ENCODE assay signal across 1 cellular context in the genomic region with DNA sequence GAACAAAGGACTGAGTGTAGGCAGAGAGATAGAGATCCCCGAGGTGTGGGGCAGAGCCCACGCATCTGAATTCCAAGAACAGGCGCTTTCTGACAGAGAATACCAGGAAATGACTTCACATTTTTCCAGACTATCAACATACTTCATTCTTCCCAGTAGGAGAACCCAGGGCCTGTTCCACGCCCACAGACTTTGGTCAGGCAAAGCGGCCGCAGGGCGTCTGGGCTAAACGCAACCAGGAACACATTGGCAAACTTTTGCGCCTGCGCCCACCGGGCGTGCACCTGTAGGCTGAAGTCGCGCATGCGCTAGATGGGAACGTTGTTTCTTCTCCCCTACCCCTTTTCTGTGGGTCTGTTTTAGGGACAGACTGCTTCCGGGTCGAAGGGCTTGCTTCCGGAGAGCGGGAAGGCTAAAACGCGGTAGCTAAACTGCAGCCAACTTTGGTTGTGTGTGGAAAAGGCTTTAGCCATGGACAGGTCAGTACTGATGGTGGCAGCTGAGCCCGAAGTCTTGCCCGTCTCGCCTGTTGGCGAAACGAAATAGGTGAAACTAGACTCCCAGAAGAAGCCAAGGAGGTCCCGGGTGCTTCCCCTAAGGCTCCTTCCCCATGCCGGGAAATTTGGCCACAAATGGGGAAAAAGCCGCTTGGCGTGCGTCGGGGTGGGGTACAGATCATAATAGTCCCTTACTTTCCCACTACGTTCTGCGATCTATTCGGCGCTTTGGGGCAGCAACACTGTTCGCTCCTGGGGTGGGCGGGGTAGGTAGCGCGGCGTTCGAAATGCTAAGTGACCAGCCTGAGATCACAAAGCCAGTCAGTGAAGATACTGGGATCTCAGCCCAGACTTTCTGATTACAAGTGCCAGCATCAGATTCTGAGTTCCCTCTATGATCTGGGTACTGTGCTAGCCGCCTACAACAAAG.
TF ChIP-seq lines count a peak whose summit lies in the region.

Gene NUP107, plus strand, starts transcription at position 384 of the 927 bp plus-strand sequence. Its CDS starts 88 bp downstream, at position 472.

TF ChIP-seq in HEK293, 187 proteins besides CTCF, POLR2A, EP300 and RAD21 (continued from another document and continues in another):
- TF ChIP-seq ZNF280D (tag by site-specific recombination; IDR thresholded peaks at IDR 0.05) (no peak), ZNF658 (tag by site-specific recombination; IDR thresholded peaks at IDR 0.05) (no peak), OVOL3 (tag by site-specific recombination; IDR thresholded peaks at IDR 0.05) (peak; percentile 60; the same call in 1 of the 2 replicates), ZNF768 (tag by site-specific recombination; IDR thresholded peaks at IDR 0.05) (no peak), ZNF2 (tag by site-specific recombination; IDR thresholded peaks at IDR 0.05) (peak; percentile 77; the same call in 1 of the 2 replicates), ZNF585B (tag by site-specific recombination; IDR thresholded peaks at IDR 0.05) (no peak), ZBTB7A (tag by site-specific recombination; IDR thresholded peaks at IDR 0.05; ENCODE audit: low read depth) (no peak), ZNF791 (tag by site-specific recombination; IDR thresholded peaks at IDR 0.05) (no peak), KLF7 (tag by site-specific recombination; IDR thresholded peaks at IDR 0.05; ENCODE audit: borderline replicate concordance) (0 out of 2 replicates have a peak, but pooled peaks have one; percentile 20), PRDM2 (tag by site-specific recombination; IDR thresholded peaks at IDR 0.05; ENCODE audit: borderline replicate concordance) (no peak), EGR2 (tag by site-specific recombination; IDR thresholded peaks at IDR 0.05; ENCODE audit: low read depth) (peak; percentile 92), REPIN1 (tag by site-specific recombination; IDR thresholded peaks at IDR 0.05; ENCODE audit: low read depth) (no peak), ZNF248 (tag by site-specific recombination; IDR thresholded peaks at IDR 0.05) (no peak), ZNF398 (tag by site-specific recombination; IDR thresholded peaks at IDR 0.05) (no peak), ZNF423 (tag by site-specific recombination; IDR thresholded peaks at IDR 0.05) (no peak), ZNF311 (tag by site-specific recombination; IDR thresholded peaks at IDR 0.05; ENCODE audit: borderline replicate concordance) (no peak), FEZF1 (tag by site-specific recombination; IDR thresholded peaks at IDR 0.05) (no peak), HOXA7 (CRISPR knock-in tag; IDR thresholded peaks at IDR 0.05; ENCODE audit: borderline replicate concordance) (no peak), ZNF626 (tag by site-specific recombination; IDR thresholded peaks at IDR 0.05) (no peak), ZFP3 (tag by site-specific recombination; IDR thresholded peaks at IDR 0.05; ENCODE audit: low read depth) (no peak), YY2 (tag by site-specific recombination; IDR thresholded peaks at IDR 0.05) (peak; percentile 71), ZNF416 (tag by site-specific recombination; IDR thresholded peaks at IDR 0.05) (no peak), ZNF155 (tag by site-specific recombination; IDR thresholded peaks at IDR 0.05) (no peak), ZFHX2 (tag by site-specific recombination; conservative IDR thresholded peaks at IDR 0.05) (peak; percentile 95), ZNF785 (tag by site-specific recombination; IDR thresholded peaks at IDR 0.05) (no peak), ZNF707 (tag by site-specific recombination; IDR thresholded peaks at IDR 0.05) (no peak), ZNF521 (tag by site-specific recombination; IDR thresholded peaks at IDR 0.05) (no peak), ZNF549 (tag by site-specific recombination; IDR thresholded peaks at IDR 0.05) (no peak), ZNF335 (tag by site-specific recombination; conservative IDR thresholded peaks at IDR 0.05) (peak; percentile 81), ZNF830 (tag by site-specific recombination; IDR thresholded peaks at IDR 0.05; ENCODE audit: low read depth) (no peak), ZNF677 (tag by site-specific recombination; IDR thresholded peaks at IDR 0.05) (no peak), KLF1 (tag by site-specific recombination; IDR thresholded peaks at IDR 0.05) (peak; percentile 67), ZNF701 (tag by site-specific recombination; IDR thresholded peaks at IDR 0.05) (no peak), ZNF341 (tag by site-specific recombination; IDR thresholded peaks at IDR 0.05; ENCODE audit: low read depth) (no peak), ZNF629 (tag by site-specific recombination; IDR thresholded peaks at IDR 0.05) (peak; percentile 91), BCL11A (tag by site-specific recombination; IDR thresholded peaks at IDR 0.05; ENCODE audit: low read depth) (no peak), ZNF274 (IDR thresholded peaks at IDR 0.05; ENCODE audit: low read length) (no peak), ZNF274 (tag by site-specific recombination; IDR thresholded peaks at IDR 0.05; ENCODE audit: borderline replicate concordance) (no peak), ZNF114 (tag by site-specific recombination; IDR thresholded peaks at IDR 0.05) (no peak), PRDM1 (tag by site-specific recombination; IDR thresholded peaks at IDR 0.05) (no peak), ZNF433 (tag by site-specific recombination; IDR thresholded peaks at IDR 0.05; ENCODE audit: low read depth) (no peak), SETDB1 (IDR thresholded peaks at IDR 0.05; ENCODE audit: insufficient read length, low read length) (no peak), ZBTB48 (tag by site-specific recombination; IDR thresholded peaks at IDR 0.05) (0 out of 2 replicates have a peak, but pooled peaks have one; percentile 17), KLF10 (tag by site-specific recombination; IDR thresholded peaks at IDR 0.05) (peak; percentile 61), ZNF76 (tag by site-specific recombination; IDR thresholded peaks at IDR 0.05; ENCODE audit: borderline replicate concordance, low read depth) (peak; percentile 78), ZNF223 (tag by site-specific recombination; IDR thresholded peaks at IDR 0.05) (no peak)
- TF ChIP-seq, protein P1, sequence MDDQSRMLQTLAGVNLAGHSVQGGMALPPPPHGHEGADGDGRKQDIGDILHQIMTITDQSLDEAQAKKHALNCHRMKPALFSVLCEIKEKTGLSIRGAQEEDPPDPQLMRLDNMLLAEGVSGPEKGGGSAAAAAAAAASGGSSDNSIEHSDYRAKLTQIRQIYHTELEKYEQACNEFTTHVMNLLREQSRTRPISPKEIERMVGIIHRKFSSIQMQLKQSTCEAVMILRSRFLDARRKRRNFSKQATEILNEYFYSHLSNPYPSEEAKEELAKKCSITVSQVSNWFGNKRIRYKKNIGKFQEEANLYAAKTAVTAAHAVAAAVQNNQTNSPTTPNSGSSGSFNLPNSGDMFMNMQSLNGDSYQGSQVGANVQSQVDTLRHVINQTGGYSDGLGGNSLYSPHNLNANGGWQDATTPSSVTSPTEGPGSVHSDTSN (CRISPR knock-in tag; IDR thresholded peaks at IDR 0.05), result peak; percentile 92
- TF ChIP-seq, protein P2, sequence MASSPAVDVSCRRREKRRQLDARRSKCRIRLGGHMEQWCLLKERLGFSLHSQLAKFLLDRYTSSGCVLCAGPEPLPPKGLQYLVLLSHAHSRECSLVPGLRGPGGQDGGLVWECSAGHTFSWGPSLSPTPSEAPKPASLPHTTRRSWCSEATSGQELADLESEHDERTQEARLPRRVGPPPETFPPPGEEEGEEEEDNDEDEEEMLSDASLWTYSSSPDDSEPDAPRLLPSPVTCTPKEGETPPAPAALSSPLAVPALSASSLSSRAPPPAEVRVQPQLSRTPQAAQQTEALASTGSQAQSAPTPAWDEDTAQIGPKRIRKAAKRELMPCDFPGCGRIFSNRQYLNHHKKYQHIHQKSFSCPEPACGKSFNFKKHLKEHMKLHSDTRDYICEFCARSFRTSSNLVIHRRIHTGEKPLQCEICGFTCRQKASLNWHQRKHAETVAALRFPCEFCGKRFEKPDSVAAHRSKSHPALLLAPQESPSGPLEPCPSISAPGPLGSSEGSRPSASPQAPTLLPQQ (tag by site-specific recombination; IDR thresholded peaks at IDR 0.05), result peak; percentile 78
- TF ChIP-seq, protein P3, sequence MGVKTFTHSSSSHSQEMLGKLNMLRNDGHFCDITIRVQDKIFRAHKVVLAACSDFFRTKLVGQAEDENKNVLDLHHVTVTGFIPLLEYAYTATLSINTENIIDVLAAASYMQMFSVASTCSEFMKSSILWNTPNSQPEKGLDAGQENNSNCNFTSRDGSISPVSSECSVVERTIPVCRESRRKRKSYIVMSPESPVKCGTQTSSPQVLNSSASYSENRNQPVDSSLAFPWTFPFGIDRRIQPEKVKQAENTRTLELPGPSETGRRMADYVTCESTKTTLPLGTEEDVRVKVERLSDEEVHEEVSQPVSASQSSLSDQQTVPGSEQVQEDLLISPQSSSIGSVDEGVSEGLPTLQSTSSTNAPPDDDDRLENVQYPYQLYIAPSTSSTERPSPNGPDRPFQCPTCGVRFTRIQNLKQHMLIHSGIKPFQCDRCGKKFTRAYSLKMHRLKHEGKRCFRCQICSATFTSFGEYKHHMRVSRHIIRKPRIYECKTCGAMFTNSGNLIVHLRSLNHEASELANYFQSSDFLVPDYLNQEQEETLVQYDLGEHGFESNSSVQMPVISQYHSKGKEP (tag by site-specific recombination; IDR thresholded peaks at IDR 0.05), result peak; percentile 10; the same call in 1 of the 2 replicates
- TF ChIP-seq, protein P4, sequence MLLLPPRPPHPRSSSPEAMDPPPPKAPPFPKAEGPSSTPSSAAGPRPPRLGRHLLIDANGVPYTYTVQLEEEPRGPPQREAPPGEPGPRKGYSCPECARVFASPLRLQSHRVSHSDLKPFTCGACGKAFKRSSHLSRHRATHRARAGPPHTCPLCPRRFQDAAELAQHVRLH (tag by site-specific recombination; IDR thresholded peaks at IDR 0.05), result peak; percentile 90; the same call in 1 of the 2 replicates
